Comparison of ENCODE assay signal across 9 cellular contexts in the genomic region with DNA sequence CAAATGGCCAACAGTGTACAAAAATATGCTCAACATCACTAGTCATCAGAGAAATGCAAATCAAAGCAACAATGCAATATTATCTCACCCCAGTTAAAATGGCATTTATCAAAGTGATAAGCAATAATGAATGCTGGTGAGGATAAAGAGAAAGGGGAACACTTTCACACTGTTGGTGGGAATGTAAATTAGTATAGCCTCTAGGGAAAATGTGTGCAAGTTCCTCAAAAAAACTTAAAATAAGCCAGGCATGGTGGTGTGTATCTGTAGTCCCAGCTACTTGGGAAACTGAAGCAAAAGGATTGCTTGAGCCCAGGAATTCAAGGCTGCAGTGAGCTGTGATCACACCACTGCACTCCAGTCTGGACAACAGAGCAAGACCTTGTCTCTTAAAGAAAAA.
"Had no signal": no experiment of that assay in that cellular context is flagged by ENCODE, and none has a peak within 500 bp of the region (broad histone marks: within the 10 kb centered on the region; RNA-seq: fewer than 3 reads in every experiment).

No MANE protein-coding gene starts in this region.

- H3K4me3 Mint-ChIP-seq: HFFc6 had no signal

- H3K9me3 ChIP-seq: HAP-1 had no signal

- DNase-seq: GOT3, H7, HFFc6, IMR-90, KG1 had no signal

- H3K4me3 ChIP-seq: HAP-1, K562 had no signal

- ATAC-seq: HCT116, K562 had no signal

- H3K27ac Mint-ChIP-seq: HFFc6 had no signal

- H3K36me3 ChIP-seq: HAP-1 had no signal

- H3K4me1 ChIP-seq: HAP-1 had no signal

- FAIRE-seq: HTR-8/SVneo, K562 had no signal
